Comparison of ENCODE assay signal across 9 cellular contexts in the genomic region with DNA sequence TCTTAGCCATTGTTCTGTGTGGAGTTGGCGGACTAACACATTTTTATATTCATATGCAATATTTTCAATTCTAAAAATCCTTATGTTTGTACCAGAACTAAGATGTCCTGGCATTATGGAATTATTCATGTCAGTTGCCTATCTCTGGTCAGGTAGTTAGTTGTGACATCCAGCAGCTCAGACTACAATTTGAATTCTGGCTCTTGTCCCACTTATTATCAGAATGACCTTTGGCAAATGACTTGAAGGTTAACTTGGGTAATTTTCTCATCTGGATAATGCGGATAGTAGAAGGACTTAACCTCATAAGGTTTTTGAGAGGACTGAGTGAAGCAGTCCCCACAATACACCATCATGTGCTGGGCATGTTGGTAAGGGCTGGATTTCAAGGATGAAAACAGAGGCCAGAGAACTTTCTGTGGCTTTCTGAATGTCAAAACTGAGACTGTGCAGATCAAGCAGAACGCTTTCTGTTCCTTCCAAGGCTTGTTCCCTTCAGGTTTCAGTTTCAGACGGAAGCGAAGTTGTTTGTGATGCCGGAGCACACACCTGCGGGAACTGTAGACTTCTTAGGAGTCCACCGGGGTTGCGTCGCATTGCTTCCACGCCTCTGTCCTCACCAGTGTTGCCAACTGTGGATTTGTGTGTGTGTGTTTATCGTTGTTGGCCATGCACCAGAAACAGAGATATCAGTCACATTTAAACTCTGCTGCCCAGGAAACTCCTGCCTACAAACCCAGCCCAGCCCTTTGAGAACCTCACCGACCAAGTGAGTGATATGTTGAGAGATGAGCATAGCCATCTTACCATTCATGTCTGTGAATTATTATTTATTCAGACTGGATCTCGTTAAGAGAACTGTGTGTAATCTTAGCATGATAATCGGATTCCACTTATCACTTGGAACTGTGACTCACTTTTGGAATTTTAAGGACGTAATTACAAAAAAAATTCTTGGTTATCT.
DNase-seq lines count a peak whose midpoint lies in the region; ATAC-seq lines count a peak whose summit lies in the region.
"Had no signal": no experiment of that assay in that cellular context is flagged by ENCODE, and none has a peak within 500 bp of the region (broad histone marks: within the 10 kb centered on the region; RNA-seq: fewer than 3 reads in every experiment).

No MANE protein-coding gene starts in this region.

- H3K36me3 Mint-ChIP-seq in stimulated activated naive B cell treated with anti-CD40 and anti-IgM and Interleukin-4, amounts not matched to agents 10 μg/mL and 1 μg/mL and 100 μg/mL, for 72 hours = no peaks in the 10 kb centered on the region
- H3K36me3 Mint-ChIP-seq in activated naive CD4-positive, alpha-beta T cell treated with anti-CD3 and anti-CD28 coated beads, Interleukin-2, amount 10 ng/mL, durations not matched to agents 7 days and 5 days = no peaks in the 10 kb centered on the region

- no peak overlapping the region for H3K27ac Mint-ChIP-seq in stimulated activated naive B cell treated with anti-CD40 and anti-IgM and Interleukin-4, amounts not matched to agents 10 μg/mL and 1 μg/mL and 100 μg/mL, for 72 hours
- no peak overlapping the region for H3K27ac Mint-ChIP-seq in activated naive CD4-positive, alpha-beta T cell treated with anti-CD3 and anti-CD28 coated beads, Interleukin-2, amount 10 ng/mL, durations not matched to agents 7 days and 5 days

- peak; percentile 89 for ATAC-seq in GM19328 (IDR thresholded peaks at IDR 0.05; ENCODE audit: unreplicated experiment)
- peak; percentile 84 for ATAC-seq in HG03196 (IDR thresholded peaks at IDR 0.05; ENCODE audit: unreplicated experiment)
- ATAC-seq in stimulated activated naive B cell treated with anti-CD40 and anti-IgM and Interleukin-4, amounts not matched to agents 10 μg/mL and 1 μg/mL and 100 μg/mL, for 72 hours (replicated peaks) = peak; percentile 39 to 64
- ATAC-seq: K562 had no signal

- DNase-seq in fibroblast of gingiva (ENCODE audit: low read depth) = peak; percentile 34
- peak; percentile 0 for DNase-seq in stimulated activated naive B cell treated with anti-CD40 and anti-IgM and Interleukin-4, amounts not matched to agents 10 μg/mL and 1 μg/mL and 100 μg/mL, for 72 hours
- no peak for DNase-seq in activated naive CD4-positive, alpha-beta T cell treated with anti-CD3 and anti-CD28 coated beads, Interleukin-2, amount 50 U/mL, for 16 hours
- no peak for DNase-seq in activated naive CD4-positive, alpha-beta T cell treated with anti-CD3 and anti-CD28 coated beads, Interleukin-2, amount 10 ng/mL, durations not matched to agents 7 days and 5 days
- DNase-seq in effector CD8-positive, alpha-beta T cell (lab: John Stamatoyannopoulos, UW) = no peak
- DNase-seq in activated CD8-positive, alpha-beta memory T cell treated with anti-CD3 and anti-CD28 coated beads for 24 hours = no peak

- CTCF ChIA-PET in activated naive CD4-positive, alpha-beta T cell treated with anti-CD3 and anti-CD28 coated beads, Interleukin-2, amount 10 ng/mL, durations not matched to agents 7 days and 5 days (lab: Charles Lee) = no interaction called here

- H3K27me3 Mint-ChIP-seq in stimulated activated naive B cell treated with anti-CD40 and anti-IgM and Interleukin-4, amounts not matched to agents 10 μg/mL and 1 μg/mL and 100 μg/mL, for 72 hours = peaks cover 0 to 5% of the 10 kb centered on the region in 2 donors
- no peaks in the 10 kb centered on the region for H3K27me3 Mint-ChIP-seq in activated naive CD4-positive, alpha-beta T cell treated with anti-CD3 and anti-CD28 coated beads, Interleukin-2, amount 10 ng/mL, durations not matched to agents 7 days and 5 days

- no peaks in the 10 kb centered on the region for H3K9me3 Mint-ChIP-seq in stimulated activated naive B cell treated with anti-CD40 and anti-IgM and Interleukin-4, amounts not matched to agents 10 μg/mL and 1 μg/mL and 100 μg/mL, for 72 hours
- H3K9me3 Mint-ChIP-seq in activated naive CD4-positive, alpha-beta T cell treated with anti-CD3 and anti-CD28 coated beads, Interleukin-2, amount 10 ng/mL, durations not matched to agents 7 days and 5 days = no peaks in the 10 kb centered on the region

- no peak overlapping the region for H3K4me3 Mint-ChIP-seq in stimulated activated naive B cell treated with anti-CD40 and anti-IgM and Interleukin-4, amounts not matched to agents 10 μg/mL and 1 μg/mL and 100 μg/mL, for 72 hours
- H3K4me3 Mint-ChIP-seq in activated naive CD4-positive, alpha-beta T cell treated with anti-CD3 and anti-CD28 coated beads, Interleukin-2, amount 10 ng/mL, durations not matched to agents 7 days and 5 days = no peak overlapping the region

- H3K4me1 Mint-ChIP-seq in stimulated activated naive B cell treated with anti-CD40 and anti-IgM and Interleukin-4, amounts not matched to agents 10 μg/mL and 1 μg/mL and 100 μg/mL, for 72 hours = no peaks in the 10 kb centered on the region
- H3K4me1 Mint-ChIP-seq in activated naive CD4-positive, alpha-beta T cell treated with anti-CD3 and anti-CD28 coated beads, Interleukin-2, amount 10 ng/mL, durations not matched to agents 7 days and 5 days = no peaks in the 10 kb centered on the region

Comparison
In these comparisons a context has a peak if more than half of its experiments do, and no peak if none do; other contexts are left out.
1. DNase-seq: peak in fibroblast of gingiva (single experiment) and stimulated activated naive B cell treated with anti-CD40 and anti-IgM and Interleukin-4, amounts not matched to agents 10 μg/mL and 1 μg/mL and 100 μg/mL, for 72 hours (single experiment); none in activated naive CD4-positive, alpha-beta T cell treated with anti-CD3 and anti-CD28 coated beads, Interleukin-2, amount 50 U/mL, for 16 hours (single experiment), activated naive CD4-positive, alpha-beta T cell treated with anti-CD3 and anti-CD28 coated beads, Interleukin-2, amount 10 ng/mL, durations not matched to agents 7 days and 5 days (single experiment), effector CD8-positive, alpha-beta T cell (single experiment) and activated CD8-positive, alpha-beta memory T cell treated with anti-CD3 and anti-CD28 coated beads for 24 hours (single experiment).
2. Peak in every context shown above with its lines, with median percentiles within 50 percentile points of each other: ATAC-seq.